ENCODE assay signal across 12 cellular contexts in the genomic region with DNA sequence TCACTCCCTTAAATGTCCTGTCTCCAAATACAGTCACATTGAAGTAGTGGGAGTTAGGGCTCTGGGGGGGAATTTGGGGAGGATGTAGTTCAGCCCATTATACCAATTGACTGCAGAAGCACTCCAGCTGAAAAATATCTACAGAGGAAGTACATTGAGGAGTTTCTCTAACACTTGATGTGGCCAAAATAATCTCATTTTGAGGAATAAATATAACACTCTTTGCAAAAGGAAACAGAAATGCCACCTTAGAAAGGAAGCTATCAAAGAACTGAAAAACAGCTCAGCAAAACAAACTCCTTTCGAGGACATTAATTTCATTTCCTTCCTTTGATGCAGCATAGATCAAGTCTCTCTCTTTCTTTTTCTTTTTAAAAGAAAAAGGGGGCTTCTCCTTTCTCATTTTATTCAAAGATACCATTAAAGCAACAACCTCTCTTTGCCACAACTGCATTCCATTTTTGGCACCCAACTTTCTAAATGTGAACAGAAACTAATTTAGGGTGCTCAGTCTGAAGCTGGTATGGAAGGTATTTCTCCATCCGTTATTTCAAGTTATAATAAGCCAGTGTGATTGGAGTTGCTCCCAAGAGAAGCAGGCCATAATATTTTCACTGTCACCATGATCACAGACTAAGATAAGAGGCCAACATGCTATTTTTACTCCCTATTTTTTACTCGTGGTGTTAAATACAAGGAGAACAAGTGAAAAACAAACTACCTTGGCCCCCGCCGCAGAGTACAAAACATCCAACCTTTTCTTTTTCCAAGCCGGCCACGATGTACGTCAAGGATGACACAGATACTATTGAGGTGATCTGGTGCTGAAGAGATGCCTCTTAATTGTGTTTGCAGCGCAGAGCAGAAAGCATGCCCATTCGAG.
DNase-seq lines count a peak whose midpoint lies in the region; ATAC-seq and TF ChIP-seq lines count a peak whose summit lies in the region.
"Had no signal": no experiment of that assay in that cellular context is flagged by ENCODE, and none has a peak within 500 bp of the region (broad histone marks: within the 10 kb centered on the region; RNA-seq: fewer than 3 reads in every experiment).

No MANE protein-coding gene starts in this region.

- H3K27me3 Mint-ChIP-seq in CD8-positive, alpha-beta memory T cell = no peaks in the 10 kb centered on the region

- no peaks in the 10 kb centered on the region for H3K79me2 ChIP-seq in MM.1S (ENCODE audit: low read length)

- peaks cover 53% of the 10 kb centered on the region for H3K4me1 ChIP-seq in CD8-positive, alpha-beta memory T cell (ENCODE audit: insufficient read depth, low read length)
- H3K4me1 ChIP-seq in MM.1S (ENCODE audit: low read length) (peaks cover 25% of the 10 kb centered on the region), muscle layer of duodenum (ENCODE audit: control insufficient read depth in 1 of 2, insufficient read depth in 2 of 2, low read length in 2 of 2) (peaks cover 0 to 4% of the 10 kb centered on the region in 2 donors)
- H3K4me1 ChIP-seq: right lobe of liver had no signal

- H3K9me3 ChIP-seq in CD8-positive, alpha-beta memory T cell (ENCODE audit: low read length) = no peaks in the 10 kb centered on the region
- H3K9me3 ChIP-seq in MM.1S (replicated peaks; ENCODE audit: insufficient read depth, low read length) = no peaks in the 10 kb centered on the region
- H3K9me3 ChIP-seq in muscle layer of duodenum (ENCODE audit: control insufficient read depth in 1 of 2, low read length in 2 of 2) = no peaks in the 10 kb centered on the region
- H3K9me3 ChIP-seq: right lobe of liver had no signal

- POLR2A ChIA-PET in CD8-positive, alpha-beta memory T cell (lab: Charles Lee) = no interaction called here

- peak overlapping the region; percentile 62 to 96 (median 78) for H3K27ac Mint-ChIP-seq in CD8-positive, alpha-beta memory T cell

- H3K4me3 Mint-ChIP-seq in CD8-positive, alpha-beta memory T cell = peak overlapping the region; percentile 5 to 66 (median 60)

- no peaks in the 10 kb centered on the region for H4K20me1 ChIP-seq in MM.1S (ENCODE audit: insufficient read depth, low read length)

- H3F3A ChIP-seq in MM.1S (ENCODE audit: insufficient read depth, low read length) = no peaks in the 10 kb centered on the region

- CTCF ChIA-PET in CD8-positive, alpha-beta memory T cell (lab: Charles Lee) = no interaction called here

- H3K4me1 Mint-ChIP-seq in CD8-positive, alpha-beta memory T cell = peaks cover 59 to 72% (median 62%) of the 10 kb centered on the region in 3 donors

- peak overlapping the region; percentile 19; the same call in 1 of the 2 replicates for H2AFZ ChIP-seq in MM.1S (ENCODE audit: low read length)

- H3K9ac ChIP-seq in MM.1S (ENCODE audit: low read length) = no peak overlapping the region

- no peaks in the 10 kb centered on the region for H3K9me3 Mint-ChIP-seq in CD8-positive, alpha-beta memory T cell

- H3K36me3 ChIP-seq in CD8-positive, alpha-beta memory T cell (ENCODE audit: insufficient read depth, low read length) = no peaks in the 10 kb centered on the region
- H3K36me3 ChIP-seq in MM.1S (replicated peaks; ENCODE audit: insufficient read depth, low read length) (no peaks in the 10 kb centered on the region), muscle layer of duodenum (ENCODE audit: control insufficient read depth in 1 of 2, insufficient read depth in 2 of 2, low read length in 2 of 2) (no peaks in the 10 kb centered on the region)
- H3K36me3 ChIP-seq: right lobe of liver had no signal

- H3K4me3 ChIP-seq in CD8-positive, alpha-beta memory T cell (ENCODE audit: low read length) = peak overlapping the region; percentile 1
- H3K4me3 ChIP-seq in MM.1S (ENCODE audit: low read length) = peak overlapping the region; percentile 2; the same call in 1 of the 2 replicates
- no peak overlapping the region for H3K4me3 ChIP-seq in muscle layer of duodenum (ENCODE audit: low read depth in 1 of 2, low read length in 2 of 2)
- H3K4me3 ChIP-seq: right lobe of liver had no signal

- no peaks in the 10 kb centered on the region for H3K27me3 ChIP-seq in CD8-positive, alpha-beta memory T cell (ENCODE audit: insufficient read depth, low read length, poor library complexity, severe bottlenecking)
- H3K27me3 ChIP-seq in MM.1S (replicated peaks; ENCODE audit: insufficient read depth, low read length) = no peaks in the 10 kb centered on the region
- no peaks in the 10 kb centered on the region for H3K27me3 ChIP-seq in muscle layer of duodenum (ENCODE audit: low read depth, low read length)
- H3K27me3 ChIP-seq: right lobe of liver had no signal

- TF ChIP-seq CTCF in MM.1S (IDR thresholded peaks at IDR 0.05; ENCODE audit: low read length) = no peak

- ATAC-seq in GM18502 (IDR thresholded peaks at IDR 0.05; ENCODE audit: poor library complexity, unreplicated experiment) (no peak), HG02642 (IDR thresholded peaks at IDR 0.05; ENCODE audit: poor library complexity, unreplicated experiment) (no peak)
- ATAC-seq: right lobe of liver had no signal

- H3K4me2 ChIP-seq in MM.1S (ENCODE audit: low read depth, low read length) = peak overlapping the region; percentile 38

- H3K36me3 Mint-ChIP-seq in CD8-positive, alpha-beta memory T cell = peaks cover 0 to 14% (median 2%) of the 10 kb centered on the region in 3 donors

- DNase-seq in CD8-positive, alpha-beta memory T cell = peak in 2 of 5 donors; percentile 11 to 42
- DNase-seq in MM.1S (peak; percentile 35), kidney tubule cell (ENCODE audit: low spot score) (no peak), NCI-H1436 treated with DMSO at 0.1 percent for 48 hours (lab: John Stamatoyannopoulos, UW) (no peak)
- DNase-seq in central memory CD4-positive, alpha-beta T cell = peak; percentile 32
- DNase-seq: NCI-H1092 treated with DMSO at 0.1 percent for 48 hours, NCI-H526 treated with DMSO at 0.1 percent for 48 hours, right lobe of liver, SHP77 treated with DMSO at 0.1 percent for 48 hours had no signal

- no peak overlapping the region for H3K27ac ChIP-seq in CD8-positive, alpha-beta memory T cell (ENCODE audit: low read depth, low read length)
- H3K27ac ChIP-seq in MM.1S (ENCODE audit: low read length) = peak overlapping the region; percentile 24; the same call in 1 of the 2 replicates
- peak overlapping the region; percentile 68 for H3K27ac ChIP-seq in muscle layer of duodenum (ENCODE audit: low read length)
- H3K27ac ChIP-seq: right lobe of liver had no signal

- no peaks in the 10 kb centered on the region for H3K9me2 ChIP-seq in MM.1S (replicated peaks; ENCODE audit: insufficient read depth, low read length)

Comparison
In these comparisons a context has a peak if more than half of its experiments do, and no peak if none do; other contexts are left out.
1. DNase-seq: peak in MM.1S (single experiment) and central memory CD4-positive, alpha-beta T cell (single experiment); none in kidney tubule cell (single experiment) and NCI-H1436 treated with DMSO at 0.1 percent for 48 hours (single experiment).
2. H3K4me3 ChIP-seq: peak in CD8-positive, alpha-beta memory T cell (single experiment) and MM.1S (single experiment); none in muscle layer of duodenum (0 of 2).